In genomic region chr12:98294426-98294825, GRCh38 we compare ENCODE assay signal across 29 cellular contexts.
"Had no signal": no experiment of that assay in that cellular context is flagged by ENCODE, and none has a peak within 500 bp of the region (broad histone marks: within the 10 kb centered on the region; RNA-seq: fewer than 3 reads in every experiment).

No MANE protein-coding gene starts in this region.

- H3K4me3 ChIP-seq: coronary artery, gastrocnemius medialis, heart left ventricle, hepatocyte, left lung, ovary, psoas muscle, sigmoid colon, skin epidermis, spleen, testis, tibial artery had no signal

- H3K4me3 Mint-ChIP-seq: naive thymus-derived CD8-positive, alpha-beta T cell; stimulated activated memory B cell treated with anti-CD40 and anti-IgM and Interleukin-4, amounts not matched to agents 10 μg/mL and 1 μg/mL and 100 μg/mL, for 72 hours; type B pancreatic cell had no signal

- H3K9me3 ChIP-seq: gastrocnemius medialis, heart left ventricle, left lung, ovary, psoas muscle, sigmoid colon, spleen, testis, tibial artery had no signal

- H3K4me1 Mint-ChIP-seq: naive thymus-derived CD8-positive, alpha-beta T cell; stimulated activated memory B cell treated with anti-CD40 and anti-IgM and Interleukin-4, amounts not matched to agents 10 μg/mL and 1 μg/mL and 100 μg/mL, for 72 hours had no signal

- H3K27me3 Mint-ChIP-seq: stimulated activated memory B cell treated with anti-CD40 and anti-IgM and Interleukin-4, amounts not matched to agents 10 μg/mL and 1 μg/mL and 100 μg/mL, for 72 hours had no signal

- H3K36me3 Mint-ChIP-seq: naive thymus-derived CD8-positive, alpha-beta T cell; stimulated activated memory B cell treated with anti-CD40 and anti-IgM and Interleukin-4, amounts not matched to agents 10 μg/mL and 1 μg/mL and 100 μg/mL, for 72 hours; type B pancreatic cell had no signal

- H3K4me1 ChIP-seq: gastrocnemius medialis, heart left ventricle, left lung, psoas muscle, sigmoid colon, spleen, tibial artery had no signal

- DNase-seq: dermis blood vessel endothelial cell; effector memory CD4-positive, alpha-beta T cell; foreskin fibroblast; gastrocnemius medialis; heart left ventricle; left cardiac atrium; left lung; mesenchymal stem cell; midbrain; naive thymus-derived CD8-positive, alpha-beta T cell; occipital lobe; ovary; posterior cingulate gyrus; psoas muscle; right cardiac atrium; sigmoid colon; spleen; stimulated activated CD4-positive, alpha-beta T cell treated with anti-CD3 and anti-CD28 coated beads, Interleukin-4, amount 100 ng/mL, for 4 hours; stimulated activated naive CD8-positive, alpha-beta T cell treated with anti-CD3 and anti-CD28 coated beads, Interleukin-15, Interleukin-2, amounts not matched to agents 100 U/mL and 50 U/mL, for 24 hours; substantia nigra; testis; tibial artery had no signal

- H3K4me2 ChIP-seq: hepatocyte had no signal

- H3K27me3 ChIP-seq: gastrocnemius medialis, heart left ventricle, left lung, ovary, sigmoid colon, spleen, testis, tibial artery had no signal

- H3K79me2 ChIP-seq: hepatocyte had no signal

- H3K9me3 Mint-ChIP-seq: naive thymus-derived CD8-positive, alpha-beta T cell; stimulated activated memory B cell treated with anti-CD40 and anti-IgM and Interleukin-4, amounts not matched to agents 10 μg/mL and 1 μg/mL and 100 μg/mL, for 72 hours; type B pancreatic cell had no signal

- H3K27ac ChIP-seq: coronary artery, gastrocnemius medialis, heart left ventricle, hepatocyte, left lung, ovary, psoas muscle, sigmoid colon, skin epidermis, spleen, testis, tibial artery had no signal

- H2AFZ ChIP-seq: hepatocyte had no signal

- ATAC-seq: gastrocnemius medialis; heart left ventricle; left cardiac atrium; left lung; naive thymus-derived CD8-positive, alpha-beta T cell; psoas muscle; right cardiac atrium; stimulated activated memory B cell treated with anti-CD40 and anti-IgM and Interleukin-4, amounts not matched to agents 10 μg/mL and 1 μg/mL and 100 μg/mL, for 72 hours; stimulated activated naive CD8-positive, alpha-beta T cell treated with anti-CD3 and anti-CD28 coated beads, Interleukin-15, Interleukin-2, amounts not matched to agents 100 U/mL and 50 U/mL, for 24 hours had no signal

- FAIRE-seq: endothelial cell of umbilical vein, islet of Langerhans had no signal

- H3K27ac Mint-ChIP-seq: naive thymus-derived CD8-positive, alpha-beta T cell; stimulated activated memory B cell treated with anti-CD40 and anti-IgM and Interleukin-4, amounts not matched to agents 10 μg/mL and 1 μg/mL and 100 μg/mL, for 72 hours; type B pancreatic cell had no signal

- H3K36me3 ChIP-seq: gastrocnemius medialis, heart left ventricle, left lung, ovary, sigmoid colon, spleen, tibial artery had no signal
